ENCODE assay signal across 8 cellular contexts in the genomic region with DNA sequence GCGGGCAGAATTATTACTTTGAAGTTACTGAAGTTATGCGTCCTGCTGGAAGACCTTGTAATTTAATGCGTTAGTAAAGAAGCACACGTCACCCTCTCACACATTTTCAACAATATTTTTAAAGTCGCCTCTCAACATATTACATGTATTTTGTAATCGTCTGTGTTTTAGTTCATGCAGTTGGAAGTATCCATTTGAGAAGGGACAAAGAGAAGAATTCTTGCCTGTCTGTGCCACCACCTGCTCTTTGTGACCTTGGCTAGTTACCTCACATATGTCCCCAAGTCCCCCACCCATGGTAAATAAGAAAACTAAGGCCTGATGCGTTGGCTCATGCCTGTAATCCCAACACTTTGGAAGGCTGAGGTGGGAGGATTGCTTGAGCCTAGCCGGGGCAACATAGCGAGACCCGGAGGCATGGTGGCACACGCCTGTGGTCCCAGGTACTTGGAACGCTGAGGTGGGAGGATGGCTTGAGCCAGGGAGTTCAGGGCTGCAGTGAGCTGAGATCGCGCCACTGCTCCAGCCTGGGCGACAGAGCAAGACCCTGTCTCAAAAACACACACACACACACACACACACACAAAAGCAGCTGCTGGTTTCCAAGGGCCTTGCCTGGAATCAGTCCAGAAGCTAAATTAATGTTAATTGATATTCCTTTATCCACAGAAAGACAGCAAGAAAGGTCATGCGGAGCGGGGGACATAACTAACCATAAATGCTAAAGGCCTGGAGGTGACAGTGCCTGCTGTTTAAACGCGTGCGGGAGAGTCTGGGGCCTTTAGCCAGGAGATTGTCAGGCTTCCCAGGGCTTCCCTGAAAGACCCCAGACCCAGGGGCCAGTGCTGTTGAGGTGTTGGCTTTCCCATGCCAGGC. TPM values are rescaled to one million over a fixed set of nuclear protein-coding genes. Genes with fewer than 3 reads are reported as not detected.
DNase-seq lines count a peak whose midpoint lies in the region; ATAC-seq lines count a peak whose summit lies in the region.

No MANE protein-coding gene starts in this region.

- H3K27me3 ChIP-seq in iPS-20b (ENCODE audit: insufficient read depth, low read length) = no peaks in the 10 kb centered on the region

- POLR2A ChIA-PET in activated CD4-positive, alpha-beta memory T cell treated with anti-CD3 and anti-CD28 coated beads, Interleukin-2, amount 10 ng/mL, durations not matched to agents 7 days and 5 days (lab: Charles Lee) = interaction anchor here (0.7 to 10.4 kb wide), 8 partner anchors 8 to 424 kb away, joined by 3 to 201 read pairs (median 16); a partner anchor contains a TSS

- peak overlapping the region; percentile 82 for H3K4me3 ChIP-seq in iPS-20b (ENCODE audit: low read length)

- CTCF ChIA-PET in activated CD4-positive, alpha-beta memory T cell treated with anti-CD3 and anti-CD28 coated beads, Interleukin-2, amount 10 ng/mL, durations not matched to agents 7 days and 5 days (lab: Charles Lee) = interaction anchor here (0.9 kb wide), 1 partner anchor 47 kb away, joined by 4 read pairs; a partner anchor contains a TSS

- peak overlapping the region; percentile 98 for H3K9ac ChIP-seq in iPS-20b (ENCODE audit: low read depth, low read length)

- peak overlapping the region; percentile 82 for H3K27ac ChIP-seq in iPS-20b (ENCODE audit: low read length)

- peak overlapping the region; percentile 84 for H3K4me3 Mint-ChIP-seq in activated CD4-positive, alpha-beta memory T cell treated with anti-CD3 and anti-CD28 coated beads, Interleukin-2, amount 10 ng/mL, durations not matched to agents 7 days and 5 days
- peak overlapping the region; percentile 90 for H3K4me3 Mint-ChIP-seq in stimulated activated naive CD8-positive, alpha-beta T cell treated with anti-CD3 and anti-CD28 coated beads, Interleukin-15, Interleukin-2, amounts not matched to agents 100 ng/mL and 50 ng/mL, for 24 hours

- ATAC-seq in HG03280 (IDR thresholded peaks at IDR 0.05; ENCODE audit: unreplicated experiment) (no peak), HG03135 (IDR thresholded peaks at IDR 0.05; ENCODE audit: unreplicated experiment) (no peak)

- H3K9me3 Mint-ChIP-seq in activated CD4-positive, alpha-beta memory T cell treated with anti-CD3 and anti-CD28 coated beads, Interleukin-2, amount 10 ng/mL, durations not matched to agents 7 days and 5 days = no peaks in the 10 kb centered on the region
- H3K9me3 Mint-ChIP-seq in stimulated activated naive CD8-positive, alpha-beta T cell treated with anti-CD3 and anti-CD28 coated beads, Interleukin-15, Interleukin-2, amounts not matched to agents 100 ng/mL and 50 ng/mL, for 24 hours = no peaks in the 10 kb centered on the region

- peaks cover 2% of the 10 kb centered on the region; the same call in 1 of the 2 replicates for H3K36me3 ChIP-seq in iPS-20b (ENCODE audit: insufficient read depth, low read depth, low read length)

- H3K27ac Mint-ChIP-seq in activated CD4-positive, alpha-beta memory T cell treated with anti-CD3 and anti-CD28 coated beads, Interleukin-2, amount 10 ng/mL, durations not matched to agents 7 days and 5 days = peak overlapping the region; percentile 97
- H3K27ac Mint-ChIP-seq in stimulated activated naive CD8-positive, alpha-beta T cell treated with anti-CD3 and anti-CD28 coated beads, Interleukin-15, Interleukin-2, amounts not matched to agents 100 ng/mL and 50 ng/mL, for 24 hours = peak overlapping the region; percentile 94

- peak; percentile 16 for DNase-seq in stimulated activated CD4-positive, alpha-beta T cell treated with anti-CD3 and anti-CD28 coated beads, Interleukin-15, amount 100 ng/mL, for 24 hours
- DNase-seq in stimulated activated CD4-positive, alpha-beta T cell treated with anti-CD3 and anti-CD28 coated beads, Interleukin-4, amount 100 ng/mL, for 1 hour = no peak
- DNase-seq in activated CD4-positive, alpha-beta memory T cell treated with anti-CD3 and anti-CD28 coated beads, Interleukin-2, amount 10 ng/mL, durations not matched to agents 7 days and 5 days = no peak
- no peak for DNase-seq in NCI-H1048 (lab: John Stamatoyannopoulos, UW)

- H3K27me3 Mint-ChIP-seq in activated CD4-positive, alpha-beta memory T cell treated with anti-CD3 and anti-CD28 coated beads, Interleukin-2, amount 10 ng/mL, durations not matched to agents 7 days and 5 days = no peaks in the 10 kb centered on the region
- H3K27me3 Mint-ChIP-seq in stimulated activated naive CD8-positive, alpha-beta T cell treated with anti-CD3 and anti-CD28 coated beads, Interleukin-15, Interleukin-2, amounts not matched to agents 100 ng/mL and 50 ng/mL, for 24 hours = no peaks in the 10 kb centered on the region

- H3K9me3 ChIP-seq in iPS-20b (ENCODE audit: insufficient read depth, low read depth, low read length) = no peaks in the 10 kb centered on the region

- peaks cover 20% of the 10 kb centered on the region for H3K36me3 Mint-ChIP-seq in activated CD4-positive, alpha-beta memory T cell treated with anti-CD3 and anti-CD28 coated beads, Interleukin-2, amount 10 ng/mL, durations not matched to agents 7 days and 5 days (ENCODE audit: low read depth)
- H3K36me3 Mint-ChIP-seq in stimulated activated naive CD8-positive, alpha-beta T cell treated with anti-CD3 and anti-CD28 coated beads, Interleukin-15, Interleukin-2, amounts not matched to agents 100 ng/mL and 50 ng/mL, for 24 hours (ENCODE audit: low read depth) = peaks cover 6% of the 10 kb centered on the region

- peaks cover 4% of the 10 kb centered on the region; the same call in 1 of the 2 replicates for H3K4me1 ChIP-seq in iPS-20b (ENCODE audit: insufficient read depth, low read length)

- H3K4me1 Mint-ChIP-seq in activated CD4-positive, alpha-beta memory T cell treated with anti-CD3 and anti-CD28 coated beads, Interleukin-2, amount 10 ng/mL, durations not matched to agents 7 days and 5 days = peaks cover 22% of the 10 kb centered on the region
- peaks cover 25% of the 10 kb centered on the region for H3K4me1 Mint-ChIP-seq in stimulated activated naive CD8-positive, alpha-beta T cell treated with anti-CD3 and anti-CD28 coated beads, Interleukin-15, Interleukin-2, amounts not matched to agents 100 ng/mL and 50 ng/mL, for 24 hours (ENCODE audit: low read depth)

RNA-seq across cellular contexts. Expression of a gene that starts 0.8 kb away (rescaled TPM):
- total RNA-seq in activated CD4-positive, alpha-beta memory T cell treated with anti-CD3 and anti-CD28 coated beads, Interleukin-2, amount 10 ng/mL, durations not matched to agents 7 days and 5 days = 10 to 100 TPM in 1 of 2 experiments, 1 to 10 TPM in 1; 9.9 to 12.6 TPM

RNA-seq across cellular contexts. Expression of a gene that starts 1.7 kb away (rescaled TPM):
- 10 to 100 TPM; 88.3 to 93.1 TPM for total RNA-seq in activated CD4-positive, alpha-beta memory T cell treated with anti-CD3 and anti-CD28 coated beads, Interleukin-2, amount 10 ng/mL, durations not matched to agents 7 days and 5 days

RNA-seq across cellular contexts. Expression of a gene that starts 28.9 kb away (rescaled TPM):
- 10 to 100 TPM; 12.1 to 12.8 TPM for total RNA-seq in activated CD4-positive, alpha-beta memory T cell treated with anti-CD3 and anti-CD28 coated beads, Interleukin-2, amount 10 ng/mL, durations not matched to agents 7 days and 5 days

RNA-seq across cellular contexts. Expression of a gene that starts 38.5 kb away (rescaled TPM):
- 10 to 100 TPM; 63.1 to 63.7 TPM for total RNA-seq in activated CD4-positive, alpha-beta memory T cell treated with anti-CD3 and anti-CD28 coated beads, Interleukin-2, amount 10 ng/mL, durations not matched to agents 7 days and 5 days

RNA-seq across cellular contexts. Expression of a gene that starts 46.3 kb away (rescaled TPM):
- 100 to 1,000 TPM; 118 to 122 TPM for total RNA-seq in activated CD4-positive, alpha-beta memory T cell treated with anti-CD3 and anti-CD28 coated beads, Interleukin-2, amount 10 ng/mL, durations not matched to agents 7 days and 5 days
